6 cellular contexts compared by ENCODE assay signal in genomic region chr1:100369339-100369738, GRCh38. TPM values are rescaled to one million over a fixed set of nuclear protein-coding genes. Genes with fewer than 3 reads are reported as not detected.
DNase-seq lines count a peak whose midpoint lies in the region; ATAC-seq, FAIRE-seq and TF ChIP-seq lines count a peak whose summit lies in the region.
"Not testable (repeated sequence)": the region's sequence is repeated elsewhere in the genome, so short reads cannot be mapped to it uniquely, and the experiment has no call there.

No MANE protein-coding gene starts in this region.

- not testable (repeated sequence) for H3K27me3 Mint-ChIP-seq in CD4-positive, alpha-beta memory T cell; T-cell; activated T-helper 17 cell treated with anti-CD3 and anti-CD28 coated beads, Interleukin-2, amount 50 U/mL, for 72 hours; effector memory CD8-positive, alpha-beta T cell; naive thymus-derived CD4-positive, alpha-beta T cell

- H3K4me3 Mint-ChIP-seq in CD4-positive, alpha-beta memory T cell = peak overlapping the region in 7 of 8 donors; percentile 38 to 80 (median 59)
- H3K4me3 Mint-ChIP-seq in T-cell = peak overlapping the region in 1 of 3 donors; percentile 21
- peak overlapping the region; percentile 6 for H3K4me3 Mint-ChIP-seq in activated T-helper 17 cell treated with anti-CD3 and anti-CD28 coated beads, Interleukin-2, amount 50 U/mL, for 72 hours
- peak overlapping the region in 1 of 2 donors; percentile 23 for H3K4me3 Mint-ChIP-seq in effector memory CD8-positive, alpha-beta T cell
- H3K4me3 Mint-ChIP-seq in naive thymus-derived CD4-positive, alpha-beta T cell = peak overlapping the region in 8 of 10 donors; percentile 2 to 50 (median 28)

- H3K79me2 ChIP-seq in K562 (ENCODE audit: control insufficient read depth, insufficient read depth, low read length) = peaks cover 96% of the 10 kb centered on the region

- H3K4me1 Mint-ChIP-seq in CD4-positive, alpha-beta memory T cell = peaks cover 63 to 93% (median 77%) of the 10 kb centered on the region in 4 donors
- H3K4me1 Mint-ChIP-seq in T-cell = peaks cover 81 to 87% (median 82%) of the 10 kb centered on the region in 3 donors
- H3K4me1 Mint-ChIP-seq in activated T-helper 17 cell treated with anti-CD3 and anti-CD28 coated beads, Interleukin-2, amount 50 U/mL, for 72 hours = peaks cover 65% of the 10 kb centered on the region
- peaks cover 50 to 71% of the 10 kb centered on the region in 2 donors for H3K4me1 Mint-ChIP-seq in effector memory CD8-positive, alpha-beta T cell (ENCODE audit: low read depth in 2 of 2)
- peaks cover 60 to 92% (median 83%) of the 10 kb centered on the region in 7 donors for H3K4me1 Mint-ChIP-seq in naive thymus-derived CD4-positive, alpha-beta T cell

- H3K27ac Mint-ChIP-seq in CD4-positive, alpha-beta memory T cell = peak overlapping the region; percentile 8 to 89 (median 54)
- H3K27ac Mint-ChIP-seq in T-cell = peak overlapping the region; percentile 50 to 65
- not testable (repeated sequence) for H3K27ac Mint-ChIP-seq in activated T-helper 17 cell treated with anti-CD3 and anti-CD28 coated beads, Interleukin-2, amount 50 U/mL, for 72 hours
- peak overlapping the region; percentile 20 to 55 for H3K27ac Mint-ChIP-seq in effector memory CD8-positive, alpha-beta T cell
- H3K27ac Mint-ChIP-seq in naive thymus-derived CD4-positive, alpha-beta T cell = peak overlapping the region in 5 of 9 donors; percentile 9 to 36 (median 31)

- in situ Hi-C loops in K562 (cut with MboI) = not testable (repeated sequence)

- not testable (repeated sequence) for H3K36me3 ChIP-seq in CD4-positive, alpha-beta memory T cell (ENCODE audit: insufficient read depth, low read length)
- peaks cover 36% of the 10 kb centered on the region for H3K36me3 ChIP-seq in K562 (ENCODE audit: control insufficient read depth, insufficient read depth, low read length)
- H3K36me3 ChIP-seq in naive thymus-derived CD4-positive, alpha-beta T cell (ENCODE audit: control insufficient read depth in 2 of 3, insufficient read depth in 3 of 3, low read length in 3 of 3) = peaks cover 0 to 20% (median 0%) of the 10 kb centered on the region in 3 experiments

- H3K4me2 ChIP-seq in K562 (ENCODE audit: insufficient read depth, low read length) = not testable (repeated sequence)

- CTCF ChIA-PET in CD4-positive, alpha-beta memory T cell (lab: Charles Lee; ENCODE audit: partially characterized antibody) = interaction anchor here (2.2 kb wide), 1 partner anchor 11 kb away, joined by 10 read pairs; no protein-coding TSS in a partner anchor
- CTCF ChIA-PET in T-cell (lab: Charles Lee) = interaction anchor here (0.7 kb wide), 2 partner anchors 17 to 18 kb away, joined by 3 read pairs; partner anchors contain the start of gene CDC14A (in 1 of the 2)
- CTCF ChIA-PET in K562 (lab: Yijun Ruan, JAX; ENCODE audit: low intra/inter-chr PET ratio) = not testable (repeated sequence)
- CTCF ChIA-PET in naive thymus-derived CD4-positive, alpha-beta T cell (lab: Charles Lee) = interaction anchor here (0.6 to 1.2 kb wide), 3 partner anchors 10 to 500 kb away, joined by 3 to 4 read pairs (median 3); no protein-coding TSS in a partner anchor

- H3K9me3 ChIP-seq in CD4-positive, alpha-beta memory T cell (ENCODE audit: control insufficient read depth in 1 of 2, low read length in 2 of 2); K562 (replicated peaks; ENCODE audit: control insufficient read depth, insufficient read depth, low read depth, low read length); naive thymus-derived CD4-positive, alpha-beta T cell (ENCODE audit: control insufficient read depth in 2 of 3, low read length in 3 of 3): not testable (repeated sequence)

- H4K20me1 ChIP-seq in K562 (replicated peaks; ENCODE audit: control insufficient read depth, insufficient read depth, low read length) = not testable (repeated sequence)

- H3K4me3 ChIP-seq in CD4-positive, alpha-beta memory T cell (ENCODE audit: low read length in 2 of 2); K562; naive thymus-derived CD4-positive, alpha-beta T cell (ENCODE audit: low read length): not testable (repeated sequence)

- ATAC-seq in T-cell (replicated peaks in 1 of 4); activated T-helper 17 cell treated with anti-CD3 and anti-CD28 coated beads, Interleukin-2, amount 50 U/mL, for 72 hours (replicated peaks); K562; effector memory CD8-positive, alpha-beta T cell (replicated peaks); naive thymus-derived CD4-positive, alpha-beta T cell: not testable (repeated sequence)

- not testable (repeated sequence) for TF ChIP-seq EP300 in K562 (IDR thresholded peaks at IDR 0.05; ENCODE audit: low read length)

- intact Hi-C loops in CD4-positive, alpha-beta memory T cell (cut with micrococcal nuclease) = loop anchor here (2.0 kb wide), 1 partner anchor 17 kb away; the partner anchor contains the start of gene CDC14A
- intact Hi-C loops in K562 (cut with micrococcal nuclease); naive thymus-derived CD4-positive, alpha-beta T cell (cut with micrococcal nuclease): not testable (repeated sequence)

- peaks cover 73 to 74% of the 10 kb centered on the region in 2 donors for H3K36me3 Mint-ChIP-seq in CD4-positive, alpha-beta memory T cell
- peaks cover 75% of the 10 kb centered on the region for H3K36me3 Mint-ChIP-seq in T-cell
- H3K36me3 Mint-ChIP-seq in activated T-helper 17 cell treated with anti-CD3 and anti-CD28 coated beads, Interleukin-2, amount 50 U/mL, for 72 hours (ENCODE audit: low read depth) = peaks cover 73% of the 10 kb centered on the region
- H3K36me3 Mint-ChIP-seq in effector memory CD8-positive, alpha-beta T cell (ENCODE audit: insufficient read depth) = peaks cover 72% of the 10 kb centered on the region
- peaks cover 12 to 77% (median 68%) of the 10 kb centered on the region in 5 donors for H3K36me3 Mint-ChIP-seq in naive thymus-derived CD4-positive, alpha-beta T cell

- not testable (repeated sequence) for H3K9me1 ChIP-seq in K562 (ENCODE audit: control insufficient read depth, insufficient read depth, low read length)

- not testable (repeated sequence) for H2AFZ ChIP-seq in K562 (ENCODE audit: low read depth, low read length)

- not testable (repeated sequence) for H3K9ac ChIP-seq in K562 (ENCODE audit: insufficient read depth in 1 of 2, low read depth in 2 of 2, low read length in 2 of 2)

- not testable (repeated sequence) for BruUV-seq in K562 (replicated peaks; lab: Mats Ljungman, UMichigan)

- not testable (repeated sequence) for TF ChIP-seq POLR2A in K562 (conservative IDR thresholded peaks at IDR 0.05)

- POLR2A ChIA-PET in CD4-positive, alpha-beta memory T cell (lab: Charles Lee; ENCODE audit: partially characterized antibody) = interaction anchor here (2.9 kb wide), 1 partner anchor 17 kb away, joined by 20 read pairs; the partner anchor contains the start of gene CDC14A
- POLR2A ChIA-PET in T-cell (lab: Charles Lee) (interaction anchor here in 1 of 2 donors (0.7 to 1.0 kb wide), 2 partner anchors 8 to 527 kb away, joined by 3 to 4 read pairs; no protein-coding TSS in a partner anchor), K562 (lab: Yijun Ruan, JAX) (interaction anchor here (0.7 kb wide), 2 partner anchors 11 to 56 kb away, joined by 3 to 4 read pairs; no protein-coding TSS in a partner anchor)
- POLR2A ChIA-PET in naive thymus-derived CD4-positive, alpha-beta T cell (lab: Charles Lee) = interaction anchor here (0.6 to 0.7 kb wide), 2 partner anchors 15 kb away, joined by 3 to 6 read pairs; no protein-coding TSS in a partner anchor

- H3K27ac ChIP-seq in CD4-positive, alpha-beta memory T cell (ENCODE audit: low read depth, low read length); K562 (ENCODE audit: extremely low read depth, low read depth, low read length); naive thymus-derived CD4-positive, alpha-beta T cell (ENCODE audit: low read depth, low read length): not testable (repeated sequence)

- not testable (repeated sequence) for H3K27me3 ChIP-seq in CD4-positive, alpha-beta memory T cell (ENCODE audit: insufficient read depth, low read length); K562 (ENCODE audit: control insufficient read depth in 2 of 2, insufficient read depth in 2 of 2, low read length in 2 of 2); naive thymus-derived CD4-positive, alpha-beta T cell (ENCODE audit: control insufficient read depth in 2 of 2, insufficient read depth in 2 of 2, low read length in 2 of 2)

- FAIRE-seq in K562 (lab: Jason Lieb, UNC) = not testable (repeated sequence)

- DNase-seq in CD4-positive, alpha-beta memory T cell; T-cell; K562 (ENCODE audit: extremely low read depth in 1 of 4, low spot score in 3 of 4); effector memory CD8-positive, alpha-beta T cell; naive thymus-derived CD4-positive, alpha-beta T cell: not testable (repeated sequence)

- WGBS in K562 (ENCODE audit: insufficient coverage, low coverage, missing lambda C conversion rate) = 95% methylated on average over 2 of the region's 4 CpGs

- TF ChIP-seq RAD21 in K562 (CRISPR knock-in tag; conservative IDR thresholded peaks at IDR 0.05 in 1 of 2, IDR thresholded peaks at IDR 0.05 in 1 of 2) = not testable (repeated sequence)

- not testable (repeated sequence) for TF ChIP-seq CTCF in K562 (IDR thresholded peaks at IDR 0.05 in 2 of 3, conservative IDR thresholded peaks at IDR 0.05 in 1 of 3; ENCODE audit: insufficient read depth in 2 of 3, low read depth in 1 of 3, low read length in 3 of 3)

- H3K4me1 ChIP-seq in CD4-positive, alpha-beta memory T cell (ENCODE audit: insufficient read depth, low read length) = peaks cover 87% of the 10 kb centered on the region
- peaks cover 5 to 30% of the 10 kb centered on the region in 2 experiments; a peak in 4 of 5 replicates for H3K4me1 ChIP-seq in K562 (replicated peaks in 1 of 2; ENCODE audit: control insufficient read depth in 2 of 2, insufficient read depth in 2 of 2, low read length in 2 of 2)
- H3K4me1 ChIP-seq in naive thymus-derived CD4-positive, alpha-beta T cell (ENCODE audit: control insufficient read depth in 2 of 2, insufficient read depth in 2 of 2, low read length in 2 of 2) = peaks cover 39 to 42% of the 10 kb centered on the region in 2 donors

- not testable (repeated sequence) for H3K9me3 Mint-ChIP-seq in CD4-positive, alpha-beta memory T cell; T-cell; activated T-helper 17 cell treated with anti-CD3 and anti-CD28 coated beads, Interleukin-2, amount 50 U/mL, for 72 hours; effector memory CD8-positive, alpha-beta T cell; naive thymus-derived CD4-positive, alpha-beta T cell

RNA-seq across cellular contexts. Expression of gene CDC14A, which starts 17.0 kb away (rescaled TPM):
- 100 to 1,000 TPM; 108 to 119 TPM for total RNA-seq in CD4-positive, alpha-beta memory T cell
- 10 to 100 TPM; 37.7 to 72.3 TPM for polyA plus RNA-seq in CD4-positive, alpha-beta memory T cell
- total RNA-seq in T-cell = 100 to 1,000 TPM in 2 of 5 donors, 10 to 100 TPM in 3; 77.1 to 169 (median 91.6) TPM
- 10 to 100 TPM; 21.0 to 31.0 TPM for total RNA-seq in activated T-helper 17 cell treated with anti-CD3 and anti-CD28 coated beads, Interleukin-2, amount 50 U/mL, for 72 hours
- total RNA-seq in K562 (2011; cell fraction: chromatin; rRNA removed; ENCODE audit: low replicate concordance) = 151 and 280 TPM in 2 replicates
- total RNA-seq in K562 (2011; cell fraction: nucleolus; rRNA removed) = 66.0 and 81.3 TPM in 2 replicates
- total RNA-seq in K562 (2011; cell fraction: nucleoplasm; rRNA removed) = 113 TPM in 2 replicates
- 20.7 and 23.6 TPM in 2 replicates for total RNA-seq in K562 (2014; rRNA removed)
- 50.9 and 56.3 TPM in 2 replicates for total RNA-seq in K562 (2014; rRNA removed; fragmentation: Illumina TruSeq; extraction: Trizol)
- 38.7 and 42.7 TPM in 2 replicates for total RNA-seq in K562 (2015; rRNA removed; fragmentation: Illumina TruSeq; extraction: Trizol)
- 28.4 and 30.9 TPM in 2 replicates for total RNA-seq in K562 (2021)
- polyA plus RNA-seq in K562 (2011; rRNA removed) = 32.6 and 45.2 TPM in 2 replicates
- polyA plus RNA-seq in K562 (2011; cell fraction: cytosol; rRNA removed) = 16.2 and 20.7 TPM in 2 replicates
- 39.5 and 41.7 TPM in 2 replicates for polyA plus RNA-seq in K562 (2011; cell fraction: nucleus; rRNA removed)
- 15.2 and 28.1 TPM in 2 replicates for polyA plus RNA-seq in K562 (2012)
- polyA plus RNA-seq in K562 (2014; fragmentation: Illumina TruSeq; extraction: Trizol) = 58.3 and 74.3 TPM in 2 replicates
- 10 to 100 TPM; 17.0 to 33.4 TPM for polyA plus RNA-seq in K562 (2014; fragmentation: Nextera tagmentation; extraction: Ambion mirVana)
- polyA plus RNA-seq in K562 (2014; rRNA removed) = 24.5 and 25.7 TPM in 2 replicates
- polyA minus RNA-seq in K562 (2011; rRNA and poly(A)+ RNA removed) = 87.6 and 93.7 TPM in 2 replicates
- 21.4 and 28.6 TPM in 2 replicates for polyA minus RNA-seq in K562 (2011; cell fraction: cytosol; rRNA and poly(A)+ RNA removed)
- 96.7 and 136 TPM in 2 replicates for polyA minus RNA-seq in K562 (2011; cell fraction: nucleus; rRNA and poly(A)+ RNA removed)
- total RNA-seq in naive thymus-derived CD4-positive, alpha-beta T cell = 100 to 1,000 TPM in 2 of 5 experiments, 10 to 100 TPM in 3; 47.1 to 136 (median 85.1) TPM
- polyA plus RNA-seq in naive thymus-derived CD4-positive, alpha-beta T cell = 10 to 100 TPM; 53.2 to 54.7 TPM
